ENCODE assay signal across 1 cellular context in the genomic region with DNA sequence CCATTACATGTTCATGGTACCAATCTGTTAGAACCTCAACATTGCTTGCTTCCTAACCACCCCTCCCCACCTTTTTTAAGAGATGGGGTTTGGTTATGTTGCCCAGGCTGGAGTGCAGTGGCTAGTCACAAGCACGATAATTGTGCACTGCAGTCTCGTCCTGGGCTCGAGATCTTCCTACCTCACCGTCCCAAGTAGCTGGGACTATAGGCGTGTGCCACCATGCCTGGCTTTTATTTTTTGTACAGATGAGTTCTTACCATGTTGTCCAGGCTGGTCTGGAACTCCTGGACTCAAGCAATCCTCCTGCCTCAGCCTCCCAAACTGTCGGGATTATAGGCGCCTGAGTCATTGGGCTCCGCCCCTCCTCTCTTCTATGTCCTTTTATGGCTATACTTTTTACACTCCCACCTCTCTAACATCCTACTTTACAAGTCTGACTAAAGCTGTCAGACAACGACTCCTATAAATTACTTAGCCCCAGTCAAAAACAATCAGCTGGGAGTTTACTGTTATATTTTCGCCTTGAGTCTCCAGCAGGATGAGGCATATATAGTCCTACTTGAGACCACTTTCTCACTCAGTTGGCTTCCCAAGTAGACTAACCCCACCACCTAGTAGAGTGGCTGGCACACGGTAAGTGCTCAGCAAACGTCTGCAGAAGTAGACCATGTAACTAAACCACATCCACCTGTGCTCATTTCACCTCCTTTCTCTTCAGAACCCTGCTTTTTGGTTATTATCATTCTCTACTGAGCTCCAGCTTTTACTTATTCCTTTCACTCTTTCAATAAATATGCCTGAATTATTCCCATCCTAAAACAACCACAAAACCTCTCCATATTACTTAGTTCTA.
TF ChIP-seq lines count a peak whose summit lies in the region.

No MANE protein-coding gene starts in this region.

TF ChIP-seq in K562, 482 proteins besides CTCF, POLR2A, EP300 and RAD21 (continued from another document and continues in another):
- peak in 1 of 2 experiments; percentile 2; a peak in 1 of 4 replicates for TF ChIP-seq TEAD1 (CRISPR knock-in tag; IDR thresholded peaks at IDR 0.05)
- peak; percentile 37; the same call in 1 of the 2 replicates for TF ChIP-seq MAFF (IDR thresholded peaks at IDR 0.05; ENCODE audit: low read length)
- TF ChIP-seq NRF1 (conservative IDR thresholded peaks at IDR 0.05 in 1 of 2, IDR thresholded peaks at IDR 0.05 in 1 of 2), result peak in 1 of 2 experiments; percentile 37; a peak in 2 of 4 replicates
- no peak for TF ChIP-seq HOXB6 (CRISPR knock-in tag; IDR thresholded peaks at IDR 0.05; ENCODE audit: borderline replicate concordance)
- TF ChIP-seq ELF2 (CRISPR knock-in tag; IDR thresholded peaks at IDR 0.05), result 0 out of 2 replicates have a peak, but pooled peaks have one; percentile 10
- no peak for TF ChIP-seq ZNF282 (CRISPR knock-in tag; IDR thresholded peaks at IDR 0.05)
- no peak for TF ChIP-seq SLC30A9 (CRISPR knock-in tag; IDR thresholded peaks at IDR 0.05)
- TF ChIP-seq, protein P1, sequence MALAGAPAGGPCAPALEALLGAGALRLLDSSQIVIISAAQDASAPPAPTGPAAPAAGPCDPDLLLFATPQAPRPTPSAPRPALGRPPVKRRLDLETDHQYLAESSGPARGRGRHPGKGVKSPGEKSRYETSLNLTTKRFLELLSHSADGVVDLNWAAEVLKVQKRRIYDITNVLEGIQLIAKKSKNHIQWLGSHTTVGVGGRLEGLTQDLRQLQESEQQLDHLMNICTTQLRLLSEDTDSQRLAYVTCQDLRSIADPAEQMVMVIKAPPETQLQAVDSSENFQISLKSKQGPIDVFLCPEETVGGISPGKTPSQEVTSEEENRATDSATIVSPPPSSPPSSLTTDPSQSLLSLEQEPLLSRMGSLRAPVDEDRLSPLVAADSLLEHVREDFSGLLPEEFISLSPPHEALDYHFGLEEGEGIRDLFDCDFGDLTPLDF (CRISPR knock-in tag; IDR thresholded peaks at IDR 0.05), result no peak
- 0 out of 2 replicates have a peak, but pooled peaks have one; percentile 27 for TF ChIP-seq POLR2AphosphoS2 (IDR thresholded peaks at IDR 0.05; ENCODE audit: low read length)
- TF ChIP-seq ELF4 (CRISPR knock-in tag; IDR thresholded peaks at IDR 0.05), result peak; percentile 50
- no peak for TF ChIP-seq ZNF274 (IDR thresholded peaks at IDR 0.05; ENCODE audit: borderline replicate concordance, low read depth, low read length)
- peak; percentile 88 for TF ChIP-seq ZNF584 (CRISPR knock-in tag; IDR thresholded peaks at IDR 0.05; ENCODE audit: low read depth)
- no peak for TF ChIP-seq ZNF24 (IDR thresholded peaks at IDR 0.05)
- 0 out of 4 replicates have a peak, but pooled peaks of 1 of the 2 experiments have one; percentile 12 for TF ChIP-seq HDAC1 (IDR thresholded peaks at IDR 0.05)
- TF ChIP-seq MYNN (IDR thresholded peaks at IDR 0.05), result no peak
- TF ChIP-seq MYNN (CRISPR knock-in tag; IDR thresholded peaks at IDR 0.05), result no peak
- TF ChIP-seq MBD1 (CRISPR knock-in tag; IDR thresholded peaks at IDR 0.05), result 0 out of 2 replicates have a peak, but pooled peaks have one; percentile 52
- peak; percentile 72 for TF ChIP-seq POLR2H (tag; IDR thresholded peaks at IDR 0.05; ENCODE audit: low read depth)
- TF ChIP-seq, protein P2, sequence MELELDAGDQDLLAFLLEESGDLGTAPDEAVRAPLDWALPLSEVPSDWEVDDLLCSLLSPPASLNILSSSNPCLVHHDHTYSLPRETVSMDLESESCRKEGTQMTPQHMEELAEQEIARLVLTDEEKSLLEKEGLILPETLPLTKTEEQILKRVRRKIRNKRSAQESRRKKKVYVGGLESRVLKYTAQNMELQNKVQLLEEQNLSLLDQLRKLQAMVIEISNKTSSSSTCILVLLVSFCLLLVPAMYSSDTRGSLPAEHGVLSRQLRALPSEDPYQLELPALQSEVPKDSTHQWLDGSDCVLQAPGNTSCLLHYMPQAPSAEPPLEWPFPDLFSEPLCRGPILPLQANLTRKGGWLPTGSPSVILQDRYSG (tag; conservative IDR thresholded peaks at IDR 0.05; ENCODE audit: low read depth), result peak; percentile 44; the same call in 1 of the 2 replicates
- TF ChIP-seq CREBBP (IDR thresholded peaks at IDR 0.05; ENCODE audit: low read depth, low read length), result no peak
- peak; percentile 93 for TF ChIP-seq CUX1 (CRISPR knock-in tag; IDR thresholded peaks at IDR 0.05)
- peak; percentile 68; the same call in 1 of the 2 replicates for TF ChIP-seq ZNF197 (CRISPR knock-in tag; IDR thresholded peaks at IDR 0.05; ENCODE audit: low read depth)
- 0 out of 2 replicates have a peak, but pooled peaks have one; percentile 23 for TF ChIP-seq MBD2 (IDR thresholded peaks at IDR 0.05; ENCODE audit: borderline replicate concordance, low read depth)
- TF ChIP-seq CLOCK (CRISPR knock-in tag; IDR thresholded peaks at IDR 0.05; ENCODE audit: borderline replicate concordance), result no peak
- no peak for TF ChIP-seq IRF2 (CRISPR knock-in tag; IDR thresholded peaks at IDR 0.05)
- peak; percentile 98 to 99 for TF ChIP-seq SRF (CRISPR knock-in tag; IDR thresholded peaks at IDR 0.05)
- TF ChIP-seq FOXA3 (CRISPR knock-in tag; conservative IDR thresholded peaks at IDR 0.05 in 1 of 2, IDR thresholded peaks at IDR 0.05 in 1 of 2), result no peak
- TF ChIP-seq ATF6 (CRISPR knock-in tag; IDR thresholded peaks at IDR 0.05), result 0 out of 2 replicates have a peak, but pooled peaks have one; percentile 29
- peak; percentile 98 for TF ChIP-seq MEIS2 (IDR thresholded peaks at IDR 0.05; ENCODE audit: partially characterized antibody)
- TF ChIP-seq CC2D1A (IDR thresholded peaks at IDR 0.05), result 0 out of 2 replicates have a peak, but pooled peaks have one; percentile 40
- peak; percentile 66 for TF ChIP-seq ZNF766 (CRISPR knock-in tag; conservative IDR thresholded peaks at IDR 0.05)
- TF ChIP-seq HES1 (IDR thresholded peaks at IDR 0.05; ENCODE audit: low read depth), result no peak
- TF ChIP-seq ZNF23 (CRISPR knock-in tag; IDR thresholded peaks at IDR 0.05), result peak; percentile 53; the same call in 1 of the 2 replicates
- TF ChIP-seq, protein P3, sequence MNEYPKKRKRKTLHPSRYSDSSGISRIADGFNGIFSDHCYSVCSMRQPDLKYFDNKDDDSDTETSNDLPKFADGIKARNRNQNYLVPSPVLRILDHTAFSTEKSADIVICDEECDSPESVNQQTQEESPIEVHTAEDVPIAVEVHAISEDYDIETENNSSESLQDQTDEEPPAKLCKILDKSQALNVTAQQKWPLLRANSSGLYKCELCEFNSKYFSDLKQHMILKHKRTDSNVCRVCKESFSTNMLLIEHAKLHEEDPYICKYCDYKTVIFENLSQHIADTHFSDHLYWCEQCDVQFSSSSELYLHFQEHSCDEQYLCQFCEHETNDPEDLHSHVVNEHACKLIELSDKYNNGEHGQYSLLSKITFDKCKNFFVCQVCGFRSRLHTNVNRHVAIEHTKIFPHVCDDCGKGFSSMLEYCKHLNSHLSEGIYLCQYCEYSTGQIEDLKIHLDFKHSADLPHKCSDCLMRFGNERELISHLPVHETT (CRISPR knock-in tag; conservative IDR thresholded peaks at IDR 0.05 in 1 of 2, IDR thresholded peaks at IDR 0.05 in 1 of 2), result peak in 1 of 2 experiments; percentile 87; a peak in 2 of 4 replicates
- 0 out of 2 replicates have a peak, but pooled peaks have one; percentile 26 for TF ChIP-seq CXXC5 (CRISPR knock-in tag; IDR thresholded peaks at IDR 0.05)
- no peak for TF ChIP-seq PCBP1 (IDR thresholded peaks at IDR 0.05; ENCODE audit: low read depth, low read length, poor library complexity, severe bottlenecking)
- TF ChIP-seq CREB5 (CRISPR knock-in tag; IDR thresholded peaks at IDR 0.05), result no peak
- no peak for TF ChIP-seq ATF1 (CRISPR knock-in tag; IDR thresholded peaks at IDR 0.05)
- TF ChIP-seq ATF1 (tag; IDR thresholded peaks at IDR 0.05), result peak; percentile 35
- peak; percentile 39; the same call in 1 of the 2 replicates for TF ChIP-seq ZNF583 (CRISPR knock-in tag; IDR thresholded peaks at IDR 0.05)
- TF ChIP-seq RBM15 (IDR thresholded peaks at IDR 0.05; ENCODE audit: insufficient read depth, low read length), result no peak
- no peak for TF ChIP-seq NFE2L1 (tag; IDR thresholded peaks at IDR 0.05; ENCODE audit: borderline replicate concordance, low read depth)
